31 cellular contexts compared by ENCODE assay signal in genomic region chr18:78818961-78819360, GRCh38.
"Had no signal": no experiment of that assay in that cellular context is flagged by ENCODE, and none has a peak within 500 bp of the region (broad histone marks: within the 10 kb centered on the region; RNA-seq: fewer than 3 reads in every experiment).

No MANE protein-coding gene starts in this region.

- DNase-seq: activated CD4-positive, alpha-beta memory T cell treated with anti-CD3 and anti-CD28 coated beads, Interleukin-2, amount 10 ng/mL, durations not matched to agents 7 days and 5 days; activated CD4-positive, alpha-beta T cell treated with anti-CD3 and anti-CD28 coated beads for 1 hour; activated CD4-positive, alpha-beta T cell treated with anti-CD3 and anti-CD28 coated beads for 48 hours; activated CD4-positive, CD25-positive, alpha-beta regulatory T cell; activated gamma-delta T cell; activated naive CD4-positive, alpha-beta T cell treated with Interleukin-2 at 50 U/mL for 16 hours; activated naive CD8-positive, alpha-beta T cell treated with anti-CD3 and anti-CD28 coated beads, Interleukin-2, amount 10 ng/mL, durations not matched to agents 7 days and 5 days; activated T-cell treated with anti-CD3 and anti-CD28 coated beads, Interleukin-2, amount 50 U/mL, for 24 hours; amygdala; Kasumi-1; KG1; MG63; NCI-H1048; NCI-H1105 treated with DMSO at 0.1 percent for 48 hours; NCI-H1436; NCI-H1694; NCI-H1930; NCI-H2081 treated with DMSO at 0.1 percent for 48 hours; NCI-H226; NCI-H446 treated with DMSO at 0.1 percent for 48 hours; NCI-H524 treated with DMSO at 0.1 percent for 48 hours; SHP77; SJCRH30; T1000; WERI-Rb-1 had no signal

- H3K4me3 Mint-ChIP-seq: activated CD4-positive, alpha-beta memory T cell treated with anti-CD3 and anti-CD28 coated beads, Interleukin-2, amount 10 ng/mL, durations not matched to agents 7 days and 5 days; activated naive CD4-positive, alpha-beta T cell treated with anti-CD3 and anti-CD28 coated beads, Interleukin-2, amount 50 U/mL, for 24 hours; activated naive CD8-positive, alpha-beta T cell treated with anti-CD3 and anti-CD28 coated beads, Interleukin-2, amount 10 ng/mL, durations not matched to agents 7 days and 5 days; activated T-cell treated with anti-CD3 and anti-CD28 coated beads, Interleukin-2, amount 50 U/mL, for 24 hours had no signal

- H3K27ac ChIP-seq: ascending aorta, cardiac muscle cell, SJCRH30, SK-N-MC, WERI-Rb-1 had no signal

- H3K4me1 Mint-ChIP-seq: activated CD4-positive, alpha-beta memory T cell treated with anti-CD3 and anti-CD28 coated beads, Interleukin-2, amount 10 ng/mL, durations not matched to agents 7 days and 5 days; activated naive CD4-positive, alpha-beta T cell treated with anti-CD3 and anti-CD28 coated beads, Interleukin-2, amount 50 U/mL, for 24 hours; activated naive CD8-positive, alpha-beta T cell treated with anti-CD3 and anti-CD28 coated beads, Interleukin-2, amount 10 ng/mL, durations not matched to agents 7 days and 5 days had no signal

- H3K9me3 Mint-ChIP-seq: activated CD4-positive, alpha-beta memory T cell treated with anti-CD3 and anti-CD28 coated beads, Interleukin-2, amount 10 ng/mL, durations not matched to agents 7 days and 5 days; activated naive CD4-positive, alpha-beta T cell treated with anti-CD3 and anti-CD28 coated beads, Interleukin-2, amount 50 U/mL, for 24 hours; activated naive CD8-positive, alpha-beta T cell treated with anti-CD3 and anti-CD28 coated beads, Interleukin-2, amount 10 ng/mL, durations not matched to agents 7 days and 5 days; activated T-cell treated with anti-CD3 and anti-CD28 coated beads, Interleukin-2, amount 50 U/mL, for 24 hours; activated T-helper 2 cell treated with anti-CD3 and anti-CD28 coated beads, Interferon-gamma antibody, Interleukin-2, Interleukin-4, amounts not matched to agents 10 μg/mL and 5 μg/mL and 100 μg/mL, durations not matched to agents 14 hours and 24 hours and 36 hours had no signal

- H3K36me3 ChIP-seq: ascending aorta, cardiac muscle cell, MG63, SJCRH30, WERI-Rb-1 had no signal

- H3K27me3 Mint-ChIP-seq: activated CD4-positive, alpha-beta memory T cell treated with anti-CD3 and anti-CD28 coated beads, Interleukin-2, amount 10 ng/mL, durations not matched to agents 7 days and 5 days had no signal

- H3K9me3 ChIP-seq: ascending aorta, MG63, SJCRH30 had no signal

- H3K27me3 ChIP-seq: ascending aorta, cardiac muscle cell, SJCRH30 had no signal

- H3K4me1 ChIP-seq: ascending aorta, SJCRH30 had no signal

- ATAC-seq: Panc1 had no signal

- H3K27ac Mint-ChIP-seq: activated CD4-positive, alpha-beta memory T cell treated with anti-CD3 and anti-CD28 coated beads, Interleukin-2, amount 10 ng/mL, durations not matched to agents 7 days and 5 days; activated naive CD4-positive, alpha-beta T cell treated with anti-CD3 and anti-CD28 coated beads, Interleukin-2, amount 50 U/mL, for 24 hours; activated naive CD8-positive, alpha-beta T cell treated with anti-CD3 and anti-CD28 coated beads, Interleukin-2, amount 10 ng/mL, durations not matched to agents 7 days and 5 days; activated T-cell treated with anti-CD3 and anti-CD28 coated beads, Interleukin-2, amount 50 U/mL, for 24 hours; activated T-helper 2 cell treated with anti-CD3 and anti-CD28 coated beads, Interferon-gamma antibody, Interleukin-2, Interleukin-4, amounts not matched to agents 10 μg/mL and 5 μg/mL and 100 μg/mL, durations not matched to agents 14 hours and 24 hours and 36 hours had no signal

- H3K4me3 ChIP-seq: ascending aorta, cardiac muscle cell, MG63, SJCRH30, SK-N-MC had no signal

- H3K36me3 Mint-ChIP-seq: activated naive CD4-positive, alpha-beta T cell treated with anti-CD3 and anti-CD28 coated beads, Interleukin-2, amount 50 U/mL, for 24 hours; activated naive CD8-positive, alpha-beta T cell treated with anti-CD3 and anti-CD28 coated beads, Interleukin-2, amount 10 ng/mL, durations not matched to agents 7 days and 5 days had no signal
